ENCODE assay signal across 9 cellular contexts in the genomic region with DNA sequence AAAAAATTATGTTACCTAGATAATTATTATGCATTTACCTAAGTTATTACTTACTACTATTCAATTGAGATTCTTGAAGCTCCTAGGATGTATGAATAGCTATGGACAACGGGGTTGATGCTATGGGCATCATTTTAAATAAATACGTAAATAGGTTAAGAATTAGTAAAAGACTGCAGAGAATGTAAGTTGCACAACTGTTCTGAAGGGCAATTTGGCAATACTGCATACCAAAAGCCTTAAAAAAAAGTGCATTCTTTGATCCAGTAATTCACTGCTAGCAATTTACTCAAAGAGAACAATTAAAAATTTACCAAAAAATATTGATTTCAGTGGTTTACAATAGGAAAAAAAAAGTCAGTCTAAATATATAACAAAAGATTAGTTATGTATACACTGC.
A peak's percentile ranks its signal among the peaks of the same experiment; 100 is the strongest.
DNase-seq lines count a peak whose midpoint lies in the region; TF ChIP-seq lines count a peak whose summit lies in the region.
"Had no signal": no experiment of that assay in that cellular context is flagged by ENCODE, and none has a peak within 500 bp of the region (broad histone marks: within the 10 kb centered on the region; RNA-seq: fewer than 3 reads in every experiment).

No MANE protein-coding gene starts in this region.

- no peak for TF ChIP-seq CTCF in WI38 (IDR thresholded peaks at IDR 0.05; ENCODE audit: low read depth, low read length)
- no peak for TF ChIP-seq CTCF in fibroblast of pulmonary artery (IDR thresholded peaks at IDR 0.05; ENCODE audit: low read length, missing control alignments)
- TF ChIP-seq CTCF in tibial artery (IDR thresholded peaks at IDR 0.05): no peak

- H3K4me1 ChIP-seq in tibial artery: peaks cover 0 to 60% (median 37%) of the 10 kb centered on the region in 4 donors

- CTCF ChIA-PET in activated naive CD4-positive, alpha-beta T cell treated with anti-CD3 and anti-CD28 coated beads, Interleukin-2, amount 10 ng/mL, durations not matched to agents 7 days and 5 days (lab: Charles Lee): interaction anchor here (1.7 to 5.8 kb wide), 5 partner anchors 9 to 284 kb away, joined by 5 to 46 read pairs (median 7); partner anchors contain the start of genes APOBEC4 and SMG7

- H3K9me3 Mint-ChIP-seq in activated naive CD4-positive, alpha-beta T cell treated with anti-CD3 and anti-CD28 coated beads, Interleukin-2, amount 10 ng/mL, durations not matched to agents 7 days and 5 days: no peaks in the 10 kb centered on the region

- intact Hi-C loops in tibial artery (cut with DNase I; ENCODE audit: low total_unique reads): loop anchor here (10.0 kb wide), 1 partner anchor 1017 kb away; no protein-coding TSS in a partner anchor

- no peaks in the 10 kb centered on the region for H3K27me3 ChIP-seq in tibial artery
- H3K27me3 ChIP-seq: Peyer's patch had no signal

- H3K27me3 Mint-ChIP-seq in activated naive CD4-positive, alpha-beta T cell treated with anti-CD3 and anti-CD28 coated beads, Interleukin-2, amount 10 ng/mL, durations not matched to agents 7 days and 5 days: peaks cover 15% of the 10 kb centered on the region

- H3K4me3 ChIP-seq in WI38 (ENCODE audit: low read depth, low read length) (peak overlapping the region; percentile 89), fibroblast of pulmonary artery (replicated peaks; ENCODE audit: low read depth, low read length) (peak overlapping the region; percentile 89), tibial artery (peak overlapping the region; percentile 83 to 98)

- peaks cover 50% of the 10 kb centered on the region for H3K4me1 Mint-ChIP-seq in activated naive CD4-positive, alpha-beta T cell treated with anti-CD3 and anti-CD28 coated beads, Interleukin-2, amount 10 ng/mL, durations not matched to agents 7 days and 5 days

- H3K4me3 Mint-ChIP-seq in activated naive CD4-positive, alpha-beta T cell treated with anti-CD3 and anti-CD28 coated beads, Interleukin-2, amount 10 ng/mL, durations not matched to agents 7 days and 5 days: peak overlapping the region; percentile 34

- H3K27ac Mint-ChIP-seq in activated naive CD4-positive, alpha-beta T cell treated with anti-CD3 and anti-CD28 coated beads, Interleukin-2, amount 10 ng/mL, durations not matched to agents 7 days and 5 days: no peak overlapping the region

- no peaks in the 10 kb centered on the region for H3K9me3 ChIP-seq in tibial artery
- H3K9me3 ChIP-seq: Peyer's patch had no signal

- peaks cover 27 to 39% (median 31%) of the 10 kb centered on the region in 3 donors for H3K36me3 ChIP-seq in tibial artery

- peak overlapping the region in 1 of 2 donors; percentile 99 for H3K27ac ChIP-seq in tibial artery

- peaks cover 49% of the 10 kb centered on the region for H3K36me3 Mint-ChIP-seq in activated naive CD4-positive, alpha-beta T cell treated with anti-CD3 and anti-CD28 coated beads, Interleukin-2, amount 10 ng/mL, durations not matched to agents 7 days and 5 days

- no peak for DNase-seq in activated naive CD4-positive, alpha-beta T cell treated with anti-CD3 and anti-CD28 coated beads, Interleukin-2, amount 10 ng/mL, durations not matched to agents 7 days and 5 days
- no peak for DNase-seq in activated naive CD4-positive, alpha-beta T cell (lab: John Stamatoyannopoulos, UW)
- DNase-seq in fibroblast of pulmonary artery (ENCODE audit: low read depth) (peak; percentile 91), tibial artery (no peak), NCI-H82 treated with DMSO at 0.1 percent for 48 hours (lab: John Stamatoyannopoulos, UW; ENCODE audit: unreplicated experiment) (no peak), T1000 (lab: John Stamatoyannopoulos, UW) (no peak), NCI-H2171 treated with DMSO at 0.1 percent for 48 hours (lab: John Stamatoyannopoulos, UW) (no peak)
- DNase-seq: Peyer's patch had no signal
